14 cellular contexts compared by ENCODE assay signal in the genomic region with DNA sequence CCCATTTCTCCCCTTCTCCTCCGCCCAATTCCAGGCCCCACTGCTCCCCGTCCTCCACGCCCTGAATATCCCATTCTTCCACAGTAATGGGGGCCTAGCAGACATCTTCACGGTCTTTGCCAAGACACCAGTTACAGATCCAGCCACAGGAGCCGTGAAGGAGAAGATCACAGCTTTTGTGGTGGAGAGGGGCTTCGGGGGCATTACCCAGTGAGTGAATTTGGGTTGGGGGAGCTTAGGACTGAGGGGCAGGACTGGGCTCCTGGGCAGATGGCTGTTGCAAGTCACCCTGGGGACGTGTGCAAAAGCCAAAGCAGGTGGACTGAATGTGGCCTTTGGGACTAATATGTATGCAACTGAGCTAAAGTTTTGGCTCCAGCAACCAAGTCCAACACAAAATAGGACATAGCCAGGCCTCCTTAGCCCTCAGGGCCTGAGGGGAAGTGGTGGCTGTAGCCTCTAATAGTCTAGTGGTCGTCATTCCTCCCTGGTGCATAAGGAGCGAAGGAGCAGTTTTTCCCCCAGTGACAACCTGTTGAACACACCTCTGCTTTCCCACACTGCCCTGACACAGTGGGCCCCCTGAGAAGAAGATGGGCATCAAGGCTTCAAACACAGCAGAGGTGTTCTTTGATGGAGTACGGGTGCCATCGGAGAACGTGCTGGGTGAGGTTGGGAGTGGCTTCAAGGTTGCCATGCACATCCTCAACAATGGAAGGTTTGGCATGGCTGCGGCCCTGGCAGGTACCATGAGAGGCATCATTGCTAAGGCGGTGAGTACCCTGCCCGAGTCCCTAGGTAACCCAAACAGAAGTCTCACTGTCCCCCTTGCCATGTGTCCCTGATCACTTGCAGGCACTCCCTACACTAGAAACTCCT. TPM values are rescaled to one million over a fixed set of nuclear protein-coding genes. Genes with fewer than 3 reads are reported as not detected.
DNase-seq lines count a peak whose midpoint lies in the region; ATAC-seq, FAIRE-seq and TF ChIP-seq lines count a peak whose summit lies in the region.
"Had no signal": no experiment of that assay in that cellular context is flagged by ENCODE, and none has a peak within 500 bp of the region (broad histone marks: within the 10 kb centered on the region; RNA-seq: fewer than 3 reads in every experiment).

No MANE protein-coding gene starts in this region.

- peaks cover 29 to 46% of the 10 kb centered on the region in 2 donors for H3K4me1 ChIP-seq in kidney (ENCODE audit: control insufficient read depth in 1 of 2, insufficient read depth in 1 of 2, low read depth in 1 of 2, low read length in 2 of 2)

- no peaks in the 10 kb centered on the region for H3K27me3 Mint-ChIP-seq in activated CD8-positive, alpha-beta T cell treated with anti-CD3 and anti-CD28 coated beads, Interleukin-2, amount 10 ng/mL, durations not matched to agents 7 days and 5 days (ENCODE audit: low read depth)
- no peaks in the 10 kb centered on the region for H3K27me3 Mint-ChIP-seq in type B pancreatic cell

- DNase-seq in stimulated activated CD4-positive, alpha-beta T cell treated with anti-CD3 and anti-CD28 coated beads, Interleukin-15, amount 100 ng/mL, for 24 hours = peak; percentile 1
- no peak for DNase-seq in stimulated activated CD4-positive, alpha-beta T cell treated with anti-CD3 and anti-CD28 coated beads, Interleukin-4, amount 100 ng/mL, for 24 hours
- no peak for DNase-seq in activated CD8-positive, alpha-beta T cell treated with anti-CD3 and anti-CD28 coated beads, Interleukin-2, amount 10 ng/mL, durations not matched to agents 7 days and 5 days
- DNase-seq in kidney = no peak
- DNase-seq in type B pancreatic cell (ENCODE audit: extremely low spot score, unreplicated experiment) = no peak
- no peak for DNase-seq in dedifferentiated amniotic fluid mesenchymal stem cell (ENCODE audit: extremely low spot score)
- no peak for DNase-seq in DMS79 (lab: John Stamatoyannopoulos, UW)
- DNase-seq: activated gamma-delta T cell, colonic mucosa, foreskin fibroblast, NCI-H69 had no signal

- no peaks in the 10 kb centered on the region for H3K9me3 Mint-ChIP-seq in activated CD8-positive, alpha-beta T cell treated with anti-CD3 and anti-CD28 coated beads, Interleukin-2, amount 10 ng/mL, durations not matched to agents 7 days and 5 days (ENCODE audit: insufficient read depth)
- H3K9me3 Mint-ChIP-seq in type B pancreatic cell = no peaks in the 10 kb centered on the region

- H3K4me3 ChIP-seq in kidney (ENCODE audit: low read length in 2 of 2) = no peak overlapping the region
- H3K4me3 ChIP-seq: colonic mucosa, SJSA1 had no signal

- peak overlapping the region; percentile 4 to 28 for H3K27ac ChIP-seq in kidney (ENCODE audit: low read depth in 2 of 2, low read length in 2 of 2)
- H3K27ac ChIP-seq: colonic mucosa, SJSA1 had no signal

- H3K36me3 Mint-ChIP-seq in activated CD8-positive, alpha-beta T cell treated with anti-CD3 and anti-CD28 coated beads, Interleukin-2, amount 10 ng/mL, durations not matched to agents 7 days and 5 days (ENCODE audit: low read depth) = peaks cover 37% of the 10 kb centered on the region
- H3K36me3 Mint-ChIP-seq in type B pancreatic cell = peaks cover 8% of the 10 kb centered on the region

- H3K9ac ChIP-seq in kidney (ENCODE audit: low read length in 2 of 2) = peak overlapping the region; percentile 24 to 99

- intact Hi-C loops in kidney (cut with DNase I) = no loop called here

- H3K9me3 ChIP-seq in kidney (ENCODE audit: control insufficient read depth in 1 of 2, low read length in 2 of 2) = no peaks in the 10 kb centered on the region
- H3K9me3 ChIP-seq: colonic mucosa, SJSA1 had no signal

- peaks cover 33 to 47% of the 10 kb centered on the region in 2 donors for H3K36me3 ChIP-seq in kidney (ENCODE audit: control insufficient read depth in 1 of 2, insufficient read depth in 2 of 2, low read length in 2 of 2)

- CTCF ChIA-PET in activated CD8-positive, alpha-beta T cell treated with anti-CD3 and anti-CD28 coated beads, Interleukin-2, amount 10 ng/mL, durations not matched to agents 7 days and 5 days (lab: Charles Lee) = interaction anchor here (1.2 to 4.5 kb wide), 4 partner anchors 12 to 74 kb away, joined by 5 to 37 read pairs (median 30); a partner anchor contains a TSS

- FAIRE-seq in kidney (lab: Jason Lieb, UNC) = no peak

- POLR2A ChIA-PET in activated CD8-positive, alpha-beta T cell treated with anti-CD3 and anti-CD28 coated beads, Interleukin-2, amount 10 ng/mL, durations not matched to agents 7 days and 5 days (lab: Charles Lee) = interaction anchor here (5.4 kb wide), 1 partner anchor 16 kb away, joined by 35 read pairs; a partner anchor contains a TSS

- H3K4me1 Mint-ChIP-seq in activated CD8-positive, alpha-beta T cell treated with anti-CD3 and anti-CD28 coated beads, Interleukin-2, amount 10 ng/mL, durations not matched to agents 7 days and 5 days (ENCODE audit: low read depth) = peaks cover 38% of the 10 kb centered on the region
- H3K4me1 Mint-ChIP-seq in type B pancreatic cell (ENCODE audit: unreplicated experiment) = peaks cover 31% of the 10 kb centered on the region

- ATAC-seq in activated CD8-positive, alpha-beta T cell treated with anti-CD3 and anti-CD28 coated beads, Interleukin-2, amount 10 ng/mL, durations not matched to agents 7 days and 5 days = no peak
- no peak for ATAC-seq in HG03175 (IDR thresholded peaks at IDR 0.05; ENCODE audit: unreplicated experiment)
- ATAC-seq: left cardiac atrium had no signal

- TF ChIP-seq CTCF in kidney (IDR thresholded peaks at IDR 0.05; ENCODE audit: borderline replicate concordance, extremely low read depth, insufficient read depth) = no peak
- TF ChIP-seq CTCF in type B pancreatic cell (conservative IDR thresholded peaks at IDR 0.05) = no peak

- no peak overlapping the region for H3K4me3 Mint-ChIP-seq in activated CD8-positive, alpha-beta T cell treated with anti-CD3 and anti-CD28 coated beads, Interleukin-2, amount 10 ng/mL, durations not matched to agents 7 days and 5 days
- peak overlapping the region; percentile 97 for H3K4me3 Mint-ChIP-seq in type B pancreatic cell

- peak overlapping the region; percentile 46 for H3K27ac Mint-ChIP-seq in activated CD8-positive, alpha-beta T cell treated with anti-CD3 and anti-CD28 coated beads, Interleukin-2, amount 10 ng/mL, durations not matched to agents 7 days and 5 days
- peak overlapping the region; percentile 50 for H3K27ac Mint-ChIP-seq in type B pancreatic cell

RNA-seq across cellular contexts. Expression of a gene that starts 2.6 kb away (rescaled TPM):
- total RNA-seq in activated CD8-positive, alpha-beta T cell treated with anti-CD3 and anti-CD28 coated beads, Interleukin-2, amount 10 ng/mL, durations not matched to agents 7 days and 5 days = 100 to 1,000 TPM; 348 to 371 TPM
- total RNA-seq in kidney = 689 TPM
- 1,202 TPM for polyA plus RNA-seq in kidney (ENCODE audit: insufficient read depth, low read depth, low replicate concordance)
- 573 and 617 TPM in 2 replicates for total RNA-seq in type B pancreatic cell (ENCODE audit: low replicate concordance)

RNA-seq across cellular contexts. Expression of a gene that starts 2.7 kb away (rescaled TPM):
- 10 to 100 TPM; 10.1 to 11.7 TPM for total RNA-seq in activated CD8-positive, alpha-beta T cell treated with anti-CD3 and anti-CD28 coated beads, Interleukin-2, amount 10 ng/mL, durations not matched to agents 7 days and 5 days
- total RNA-seq in kidney (18.9 TPM), type B pancreatic cell (ENCODE audit: low replicate concordance) (7.8 and 46.1 TPM in 2 replicates)
- 6.6 TPM for polyA plus RNA-seq in kidney (ENCODE audit: insufficient read depth, low read depth, low replicate concordance)

RNA-seq across cellular contexts. Expression of a gene that starts 12.0 kb away (rescaled TPM):
- total RNA-seq in activated CD8-positive, alpha-beta T cell treated with anti-CD3 and anti-CD28 coated beads, Interleukin-2, amount 10 ng/mL, durations not matched to agents 7 days and 5 days = 10 to 100 TPM; 52.4 to 56.6 TPM
- total RNA-seq in kidney (35.8 TPM), type B pancreatic cell (ENCODE audit: low replicate concordance) (62.8 and 93.9 TPM in 2 replicates)
- 18.0 TPM for polyA plus RNA-seq in kidney (ENCODE audit: insufficient read depth, low read depth, low replicate concordance)

RNA-seq across cellular contexts. Expression of a gene that starts 16.9 kb away (rescaled TPM):
- 10 to 100 TPM; 53.6 to 57.9 TPM for total RNA-seq in activated CD8-positive, alpha-beta T cell treated with anti-CD3 and anti-CD28 coated beads, Interleukin-2, amount 10 ng/mL, durations not matched to agents 7 days and 5 days
- total RNA-seq in kidney (28.1 TPM), type B pancreatic cell (ENCODE audit: low replicate concordance) (42.8 and 61.1 TPM in 2 replicates)
- 48.5 TPM for polyA plus RNA-seq in kidney (ENCODE audit: insufficient read depth, low read depth, low replicate concordance)

RNA-seq across cellular contexts. Expression of a gene that starts 19.9 kb away (rescaled TPM):
- total RNA-seq in activated CD8-positive, alpha-beta T cell treated with anti-CD3 and anti-CD28 coated beads, Interleukin-2, amount 10 ng/mL, durations not matched to agents 7 days and 5 days = 100 to 1,000 TPM; 203 to 227 TPM
- total RNA-seq in kidney (477 TPM), type B pancreatic cell (ENCODE audit: low replicate concordance) (478 and 570 TPM in 2 replicates)
- 1,483 TPM for polyA plus RNA-seq in kidney (ENCODE audit: insufficient read depth, low read depth, low replicate concordance)
